Comparison of ENCODE assay signal across 12 cellular contexts in the genomic region with DNA sequence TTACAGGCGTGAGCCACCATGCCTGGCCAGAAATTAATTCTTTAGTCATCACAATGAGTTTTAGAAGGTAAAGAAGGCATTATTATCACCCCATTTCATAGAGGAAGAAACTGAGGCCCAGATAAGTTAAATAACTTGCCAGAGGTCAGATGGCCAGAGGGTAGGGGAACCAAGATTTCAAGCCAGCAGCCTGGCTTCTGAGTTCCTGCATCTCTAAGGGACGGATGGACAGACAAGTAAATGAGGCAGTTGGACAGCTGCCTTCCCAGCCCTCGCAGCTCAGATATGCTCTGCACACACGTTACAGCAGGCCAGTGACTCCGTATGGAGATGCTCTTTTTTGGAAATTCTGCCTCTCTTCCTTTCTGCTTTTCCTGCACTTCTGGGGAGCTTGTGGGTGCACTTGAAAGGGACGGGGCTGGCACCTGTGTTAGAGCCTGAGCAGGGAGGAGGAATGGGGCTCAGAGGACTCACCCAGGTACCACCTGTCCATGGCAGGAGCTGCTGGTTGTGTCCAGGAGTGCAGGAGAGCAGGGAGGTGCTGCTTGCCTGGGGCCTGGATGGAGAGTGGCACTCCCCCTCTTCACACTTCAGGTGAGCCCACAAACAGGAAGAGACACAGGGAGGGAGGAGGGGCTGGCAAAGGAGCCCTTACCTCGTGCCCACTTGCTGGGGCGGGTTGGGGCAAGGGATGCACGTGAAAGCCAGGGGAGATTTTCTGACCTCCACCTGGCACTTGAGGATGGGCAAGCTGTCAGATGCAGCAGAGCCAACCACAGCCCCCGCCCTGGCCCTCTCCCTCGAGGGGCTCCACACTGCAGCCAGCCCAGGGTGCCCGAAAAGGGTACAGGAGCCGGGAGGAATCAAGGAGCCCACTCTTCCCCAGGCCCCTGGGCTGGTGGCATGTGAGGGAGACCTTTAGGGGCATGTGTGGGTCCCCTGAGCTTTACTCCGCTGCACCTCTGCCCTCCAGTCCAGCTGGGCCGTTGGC. TPM values are rescaled to one million over a fixed set of nuclear protein-coding genes. Genes with fewer than 3 reads are reported as not detected.
A peak's percentile ranks its signal among the peaks of the same experiment; 100 is the strongest.
DNase-seq lines count a peak whose midpoint lies in the region; ATAC-seq and TF ChIP-seq lines count a peak whose summit lies in the region.
"Had no signal": no experiment of that assay in that cellular context is flagged by ENCODE, and none has a peak within 500 bp of the region (broad histone marks: within the 10 kb centered on the region; RNA-seq: fewer than 3 reads in every experiment).

No MANE protein-coding gene starts in this region.

- H3K27ac ChIP-seq in upper lobe of right lung = no peak overlapping the region
- H3K27ac ChIP-seq: neutrophil had no signal

- peaks cover 73% of the 10 kb centered on the region for H3K4me1 Mint-ChIP-seq in activated T-cell treated with anti-CD3 and anti-CD28 coated beads, Interleukin-2, amount 50 U/mL, for 72 hours (ENCODE audit: low read depth)

- H3K27me3 ChIP-seq in upper lobe of right lung = no peaks in the 10 kb centered on the region

- peak overlapping the region; percentile 66 to 72 for H3K4me3 Mint-ChIP-seq in activated T-cell treated with anti-CD3 and anti-CD28 coated beads, Interleukin-2, amount 50 U/mL, for 72 hours

- no peaks in the 10 kb centered on the region for H3K27me3 Mint-ChIP-seq in activated T-cell treated with anti-CD3 and anti-CD28 coated beads, Interleukin-2, amount 50 U/mL, for 72 hours (ENCODE audit: low read depth)

- no peaks in the 10 kb centered on the region for H3K9me3 Mint-ChIP-seq in activated T-cell treated with anti-CD3 and anti-CD28 coated beads, Interleukin-2, amount 50 U/mL, for 72 hours

- DNase-seq in activated gamma-delta T cell treated with Interleukin-2 at 50 U/mL for 16 hours (peak; percentile 54), activated gamma-delta T cell (lab: John Stamatoyannopoulos, UW) (no peak), kidney tubule cell (ENCODE audit: low spot score) (peak; percentile 60), upper lobe of right lung (peak; percentile 49), NOMO-1 treated with DMSO at 0.1 percent for 48 hours (lab: John Stamatoyannopoulos, UW; ENCODE audit: unreplicated experiment) (no peak), inferior parietal cortex (ENCODE audit: extremely low spot score) (no peak), KG1 (lab: John Stamatoyannopoulos, UW) (no peak)
- no peak for DNase-seq in activated T-cell treated with anti-CD3 and anti-CD28 coated beads, Interleukin-2, amount 50 U/mL, for 72 hours
- DNase-seq: SIG-M5 had no signal

- no peaks in the 10 kb centered on the region for H3K36me3 ChIP-seq in upper lobe of right lung
- H3K36me3 ChIP-seq: neutrophil had no signal

- intact Hi-C loops in upper lobe of right lung (cut with DNase I) = loop anchor here (10.0 kb wide), 1 partner anchor 227 kb away; no protein-coding TSS in a partner anchor

- H3K36me3 Mint-ChIP-seq in activated T-cell treated with anti-CD3 and anti-CD28 coated beads, Interleukin-2, amount 50 U/mL, for 72 hours (ENCODE audit: insufficient read depth in 2 of 2) = no peaks in the 10 kb centered on the region

- H3K4me1 ChIP-seq in upper lobe of right lung = peaks cover 45% of the 10 kb centered on the region

- no peak for TF ChIP-seq CTCF in upper lobe of right lung (IDR thresholded peaks at IDR 0.05)

- no peak overlapping the region for H3K27ac Mint-ChIP-seq in activated T-cell treated with anti-CD3 and anti-CD28 coated beads, Interleukin-2, amount 50 U/mL, for 72 hours

- peak; percentile 0 to 1 for ATAC-seq in activated T-cell treated with anti-CD3 and anti-CD28 coated beads, Interleukin-2, amount 50 U/mL, for 72 hours (replicated peaks in 1 of 2)
- ATAC-seq in upper lobe of right lung = no peak

- H3K4me3 ChIP-seq in upper lobe of right lung = no peak overlapping the region

- no peaks in the 10 kb centered on the region for H3K9me3 ChIP-seq in upper lobe of right lung
- H3K9me3 ChIP-seq: neutrophil had no signal

RNA-seq across cellular contexts. Expression of gene FXYD2, which starts 3.3 kb away (rescaled TPM):
- total RNA-seq in activated T-cell treated with anti-CD3 and anti-CD28 coated beads, Interleukin-2, amount 50 U/mL, for 72 hours = 1 to 10 TPM; 2.4 to 3.7 TPM
- total RNA-seq in upper lobe of right lung = 3.6 TPM
- total RNA-seq: fibroblast of villous mesenchyme, M059J had no signal

RNA-seq across cellular contexts. Expression of gene DSCAML1, which starts 30.8 kb away (rescaled TPM):
- total RNA-seq in activated T-cell treated with anti-CD3 and anti-CD28 coated beads, Interleukin-2, amount 50 U/mL, for 72 hours = 1 to 10 TPM; 1.5 to 2.5 TPM
- total RNA-seq in upper lobe of right lung = 1.3 TPM
- total RNA-seq: fibroblast of villous mesenchyme, M059J had no signal

RNA-seq across cellular contexts. Expression of gene FXYD6, which starts 48.6 kb away (rescaled TPM):
- under 1 TPM; 0.17 to 0.25 TPM for total RNA-seq in activated T-cell treated with anti-CD3 and anti-CD28 coated beads, Interleukin-2, amount 50 U/mL, for 72 hours
- 59.0 TPM for total RNA-seq in upper lobe of right lung
- total RNA-seq: fibroblast of villous mesenchyme had no signal

Comparison
In these comparisons a context has a peak if more than half of its experiments do, and no peak if none do; other contexts are left out.
1. DNase-seq: peak in activated gamma-delta T cell treated with Interleukin-2 at 50 U/mL for 16 hours (single experiment), kidney tubule cell (single experiment) and upper lobe of right lung (single experiment); none in activated gamma-delta T cell (single experiment), activated T-cell treated with anti-CD3 and anti-CD28 coated beads, Interleukin-2, amount 50 U/mL, for 72 hours (0 of 2), NOMO-1 treated with DMSO at 0.1 percent for 48 hours (single experiment), inferior parietal cortex (single experiment) and KG1 (single experiment).
2. RNA of gene FXYD6, which starts 48.6 kb away (total RNA-seq): 59.0 TPM in upper lobe of right lung (single experiment); 0.17 to 0.25 TPM in activated T-cell treated with anti-CD3 and anti-CD28 coated beads, Interleukin-2, amount 50 U/mL, for 72 hours; every median in the first group is over 10 times any median in the second.